In genomic region chr11:128054323-128054910, GRCh38 we compare ENCODE assay signal across 11 cellular contexts.
DNase-seq lines count a peak whose midpoint lies in the region; ATAC-seq and TF ChIP-seq lines count a peak whose summit lies in the region.
"Had no signal": no experiment of that assay in that cellular context is flagged by ENCODE, and none has a peak within 500 bp of the region (broad histone marks: within the 10 kb centered on the region; RNA-seq: fewer than 3 reads in every experiment).

No MANE protein-coding gene starts in this region.

- no peak for TF ChIP-seq POLR2A in esophagus muscularis mucosa (IDR thresholded peaks at IDR 0.05; ENCODE audit: low read depth)

- H3K36me3 Mint-ChIP-seq in natural killer cell treated with Interleukin-12 subunit alpha and Interleukin-12 subunit beta and Interleukin-15 and Interleukin-18, amount 100 ng/mL, for 72 hours, result peaks cover 8% of the 10 kb centered on the region
- H3K36me3 Mint-ChIP-seq: brain had no signal

- TF ChIP-seq CTCF in esophagus muscularis mucosa (IDR thresholded peaks at IDR 0.05), result no peak

- no peaks in the 10 kb centered on the region for H3K36me3 ChIP-seq in esophagus muscularis mucosa

- H3K4me1 ChIP-seq in esophagus muscularis mucosa, result no peaks in the 10 kb centered on the region
- H3K4me1 ChIP-seq: parathyroid adenoma had no signal

- peak; percentile 28 for DNase-seq in DMS53 (lab: John Stamatoyannopoulos, UW)
- DNase-seq in DMS53 treated with DMSO at 0.1 percent for 48 hours (lab: John Stamatoyannopoulos, UW; ENCODE audit: unreplicated experiment), result no peak
- DNase-seq in RPMI7951 (ENCODE audit: low read depth), result peak; percentile 59
- DNase-seq in natural killer cell treated with Interleukin-12 subunit alpha and Interleukin-12 subunit beta and Interleukin-15 and Interleukin-18, amount 100 ng/mL, for 72 hours (ENCODE audit: low spot score), result no peak
- no peak for DNase-seq in amniotic stem cell (lab: John Stamatoyannopoulos, UW)
- no peak for DNase-seq in activated CD4-positive, CD25-positive, alpha-beta regulatory T cell treated with anti-CD3 and anti-CD28 coated beads, Interleukin-2, amount 50 U/mL, for 72 hours
- DNase-seq in esophagus muscularis mucosa (ENCODE audit: extremely low spot score), result no peak
- DNase-seq: 8988T had no signal

- H3K27ac Mint-ChIP-seq in natural killer cell treated with Interleukin-12 subunit alpha and Interleukin-12 subunit beta and Interleukin-15 and Interleukin-18, amount 100 ng/mL, for 72 hours, result peak overlapping the region; percentile 84 to 86

- peaks cover 5% of the 10 kb centered on the region for H3K9me3 Mint-ChIP-seq in natural killer cell treated with Interleukin-12 subunit alpha and Interleukin-12 subunit beta and Interleukin-15 and Interleukin-18, amount 100 ng/mL, for 72 hours

- H3K27me3 ChIP-seq in esophagus muscularis mucosa, result no peaks in the 10 kb centered on the region

- no peaks in the 10 kb centered on the region for H3K27me3 Mint-ChIP-seq in natural killer cell treated with Interleukin-12 subunit alpha and Interleukin-12 subunit beta and Interleukin-15 and Interleukin-18, amount 100 ng/mL, for 72 hours

- 66% methylated on average over 2 of the region's 2 CpGs for whole genome bisulfite sequencing in esophagus muscularis mucosa

- no peak overlapping the region for H3K4me3 ChIP-seq in esophagus muscularis mucosa

- H3K9me3 ChIP-seq in esophagus muscularis mucosa, result no peaks in the 10 kb centered on the region

- intact Hi-C loops in esophagus muscularis mucosa (cut with DNase I), result no loop called here

- no peak overlapping the region for H3K27ac ChIP-seq in esophagus muscularis mucosa (replicated peaks in 1 of 4)
- H3K27ac ChIP-seq: parathyroid adenoma had no signal

- peak; percentile 74 for ATAC-seq in HG02642 (IDR thresholded peaks at IDR 0.05; ENCODE audit: poor library complexity, unreplicated experiment)
- peak; percentile 62 to 78 for ATAC-seq in natural killer cell treated with Interleukin-12 subunit alpha and Interleukin-12 subunit beta and Interleukin-15 and Interleukin-18, amount 100 ng/mL, for 72 hours

- TF ChIP-seq EP300 in esophagus muscularis mucosa (IDR thresholded peaks at IDR 0.05), result no peak

- H3K4me3 Mint-ChIP-seq in natural killer cell treated with Interleukin-12 subunit alpha and Interleukin-12 subunit beta and Interleukin-15 and Interleukin-18, amount 100 ng/mL, for 72 hours, result peak overlapping the region; percentile 75
- H3K4me3 Mint-ChIP-seq: brain had no signal

- H3K4me1 Mint-ChIP-seq in natural killer cell treated with Interleukin-12 subunit alpha and Interleukin-12 subunit beta and Interleukin-15 and Interleukin-18, amount 100 ng/mL, for 72 hours (ENCODE audit: low read depth in 2 of 2), result peaks cover 35 to 46% of the 10 kb centered on the region in 2 donors

Comparison
In these comparisons a context has a peak if more than half of its experiments do, and no peak if none do; other contexts are left out.
1. DNase-seq: peak in DMS53 (single experiment) and RPMI7951 (single experiment); none in DMS53 treated with DMSO at 0.1 percent for 48 hours (single experiment), natural killer cell treated with Interleukin-12 subunit alpha and Interleukin-12 subunit beta and Interleukin-15 and Interleukin-18, amount 100 ng/mL, for 72 hours (single experiment), amniotic stem cell (single experiment), activated CD4-positive, CD25-positive, alpha-beta regulatory T cell treated with anti-CD3 and anti-CD28 coated beads, Interleukin-2, amount 50 U/mL, for 72 hours (single experiment) and esophagus muscularis mucosa (single experiment).